Comparison of ENCODE assay signal across 1 cellular context in genomic region chr7:104956753-104957450, GRCh38.
TF ChIP-seq lines count a peak whose summit lies in the region.

No MANE protein-coding gene starts in this region.

TF ChIP-seq in GM12878, 131 proteins besides CTCF, POLR2A, EP300 and RAD21 (continued from another document and continues in another):
- TF ChIP-seq RAD51 (IDR thresholded peaks at IDR 0.05) (peak; percentile 18; the same call in 1 of the 2 replicates), ZNF592 (IDR thresholded peaks at IDR 0.05) (no peak), CHD2 (IDR thresholded peaks at IDR 0.05; ENCODE audit: borderline replicate concordance, low read depth, low read length) (peak; percentile 51; the same call in 1 of the 2 replicates), MXI1 (IDR thresholded peaks at IDR 0.05; ENCODE audit: low read depth, low read length) (peak; percentile 36; the same call in 1 of the 2 replicates), HSF1 (IDR thresholded peaks at IDR 0.05; ENCODE audit: low read depth, low read length) (no peak), JUND (IDR thresholded peaks at IDR 0.05; ENCODE audit: low read depth, low read length) (no peak), SUZ12 (IDR thresholded peaks at IDR 0.05; ENCODE audit: unreplicated experiment) (no peak), SIX5 (IDR thresholded peaks at IDR 0.05; ENCODE audit: low read depth, low read length, severe bottlenecking) (no peak), SIN3A (IDR thresholded peaks at IDR 0.05; ENCODE audit: low read depth, low read length) (no peak), ZSCAN29 (IDR thresholded peaks at IDR 0.05) (no peak), MEF2A (IDR thresholded peaks at IDR 0.05; ENCODE audit: insufficient read depth, low read depth, low read length) (peak; percentile 91), GATAD2B (conservative IDR thresholded peaks at IDR 0.05; ENCODE audit: low read depth) (0 out of 2 replicates have a peak, but pooled peaks have one; percentile 31), ZNF274 (IDR thresholded peaks at IDR 0.05; ENCODE audit: insufficient read depth, insufficient read length) (no peak), PML (IDR thresholded peaks at IDR 0.05; ENCODE audit: low read length) (peak; percentile 65; the same call in 1 of the 2 replicates), BMI1 (IDR thresholded peaks at IDR 0.05; ENCODE audit: borderline replicate concordance) (peak; percentile 62; the same call in 1 of the 2 replicates), SP1 (IDR thresholded peaks at IDR 0.05; ENCODE audit: low read depth, low read length) (peak; percentile 43), NR2C1 (IDR thresholded peaks at IDR 0.05) (no peak), KAT2A (conservative IDR thresholded peaks at IDR 0.05; ENCODE audit: control insufficient read depth, low read depth, low read length) (no peak), ETV6 (conservative IDR thresholded peaks at IDR 0.05 in 1 of 2, IDR thresholded peaks at IDR 0.05 in 1 of 2; ENCODE audit: borderline replicate concordance in 1 of 2, low read depth in 1 of 2) (no peak), RCOR1 (conservative IDR thresholded peaks at IDR 0.05; ENCODE audit: low read depth, low read length) (no peak), RUNX3 (IDR thresholded peaks at IDR 0.05; ENCODE audit: low read length) (peak; percentile 98), ZNF207 (IDR thresholded peaks at IDR 0.05; ENCODE audit: borderline replicate concordance) (no peak), JUNB (IDR thresholded peaks at IDR 0.05) (peak; percentile 39), CEBPB (IDR thresholded peaks at IDR 0.05; ENCODE audit: borderline replicate concordance in 1 of 2, low read depth in 2 of 2, low read length in 2 of 2) (no peak), EZH2 (IDR thresholded peaks at IDR 0.05; ENCODE audit: borderline replicate concordance, control insufficient read depth, low read depth, low read length) (no peak), E4F1 (IDR thresholded peaks at IDR 0.05; ENCODE audit: borderline replicate concordance, partially characterized antibody) (no peak), ELK1 (IDR thresholded peaks at IDR 0.05; ENCODE audit: low read depth, low read length) (no peak), NR2F1 (conservative IDR thresholded peaks at IDR 0.05) (no peak), TCF12 (IDR thresholded peaks at IDR 0.05; ENCODE audit: low read depth, low read length) (peak; percentile 59; the same call in 1 of the 2 replicates), HDAC2 (IDR thresholded peaks at IDR 0.05) (no peak), POLR2AphosphoS2 (IDR thresholded peaks at IDR 0.05; ENCODE audit: low read depth, low read length) (no peak), SKIL (IDR thresholded peaks at IDR 0.05; ENCODE audit: low read depth, poor library complexity, severe bottlenecking) (peak; percentile 65), NKRF (conservative IDR thresholded peaks at IDR 0.05) (no peak), TBL1XR1 (IDR thresholded peaks at IDR 0.05; ENCODE audit: low read depth, low read length) (no peak), TARDBP (IDR thresholded peaks at IDR 0.05; ENCODE audit: borderline replicate concordance) (no peak), FOS (IDR thresholded peaks at IDR 0.05; ENCODE audit: borderline replicate concordance, extremely low read depth, insufficient read length) (no peak)
- TF ChIP-seq, protein P1, sequence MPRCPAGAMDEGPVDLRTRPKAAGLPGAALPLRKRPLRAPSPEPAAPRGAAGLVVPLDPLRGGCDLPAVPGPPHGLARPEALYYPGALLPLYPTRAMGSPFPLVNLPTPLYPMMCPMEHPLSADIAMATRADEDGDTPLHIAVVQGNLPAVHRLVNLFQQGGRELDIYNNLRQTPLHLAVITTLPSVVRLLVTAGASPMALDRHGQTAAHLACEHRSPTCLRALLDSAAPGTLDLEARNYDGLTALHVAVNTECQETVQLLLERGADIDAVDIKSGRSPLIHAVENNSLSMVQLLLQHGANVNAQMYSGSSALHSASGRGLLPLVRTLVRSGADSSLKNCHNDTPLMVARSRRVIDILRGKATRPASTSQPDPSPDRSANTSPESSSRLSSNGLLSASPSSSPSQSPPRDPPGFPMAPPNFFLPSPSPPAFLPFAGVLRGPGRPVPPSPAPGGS (IDR thresholded peaks at IDR 0.05; ENCODE audit: borderline replicate concordance, insufficient read depth, low read depth, low read length, poor library complexity, severe bottlenecking), result no peak
- TF ChIP-seq, protein P2, sequence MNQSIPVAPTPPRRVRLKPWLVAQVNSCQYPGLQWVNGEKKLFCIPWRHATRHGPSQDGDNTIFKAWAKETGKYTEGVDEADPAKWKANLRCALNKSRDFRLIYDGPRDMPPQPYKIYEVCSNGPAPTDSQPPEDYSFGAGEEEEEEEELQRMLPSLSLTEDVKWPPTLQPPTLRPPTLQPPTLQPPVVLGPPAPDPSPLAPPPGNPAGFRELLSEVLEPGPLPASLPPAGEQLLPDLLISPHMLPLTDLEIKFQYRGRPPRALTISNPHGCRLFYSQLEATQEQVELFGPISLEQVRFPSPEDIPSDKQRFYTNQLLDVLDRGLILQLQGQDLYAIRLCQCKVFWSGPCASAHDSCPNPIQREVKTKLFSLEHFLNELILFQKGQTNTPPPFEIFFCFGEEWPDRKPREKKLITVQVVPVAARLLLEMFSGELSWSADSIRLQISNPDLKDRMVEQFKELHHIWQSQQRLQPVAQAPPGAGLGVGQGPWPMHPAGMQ (IDR thresholded peaks at IDR 0.05; ENCODE audit: borderline replicate concordance), result no peak
- TF ChIP-seq, protein P3, sequence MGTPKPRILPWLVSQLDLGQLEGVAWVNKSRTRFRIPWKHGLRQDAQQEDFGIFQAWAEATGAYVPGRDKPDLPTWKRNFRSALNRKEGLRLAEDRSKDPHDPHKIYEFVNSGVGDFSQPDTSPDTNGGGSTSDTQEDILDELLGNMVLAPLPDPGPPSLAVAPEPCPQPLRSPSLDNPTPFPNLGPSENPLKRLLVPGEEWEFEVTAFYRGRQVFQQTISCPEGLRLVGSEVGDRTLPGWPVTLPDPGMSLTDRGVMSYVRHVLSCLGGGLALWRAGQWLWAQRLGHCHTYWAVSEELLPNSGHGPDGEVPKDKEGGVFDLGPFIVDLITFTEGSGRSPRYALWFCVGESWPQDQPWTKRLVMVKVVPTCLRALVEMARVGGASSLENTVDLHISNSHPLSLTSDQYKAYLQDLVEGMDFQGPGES (IDR thresholded peaks at IDR 0.05), result no peak
